ENCODE assay signal across 11 cellular contexts in the genomic region with DNA sequence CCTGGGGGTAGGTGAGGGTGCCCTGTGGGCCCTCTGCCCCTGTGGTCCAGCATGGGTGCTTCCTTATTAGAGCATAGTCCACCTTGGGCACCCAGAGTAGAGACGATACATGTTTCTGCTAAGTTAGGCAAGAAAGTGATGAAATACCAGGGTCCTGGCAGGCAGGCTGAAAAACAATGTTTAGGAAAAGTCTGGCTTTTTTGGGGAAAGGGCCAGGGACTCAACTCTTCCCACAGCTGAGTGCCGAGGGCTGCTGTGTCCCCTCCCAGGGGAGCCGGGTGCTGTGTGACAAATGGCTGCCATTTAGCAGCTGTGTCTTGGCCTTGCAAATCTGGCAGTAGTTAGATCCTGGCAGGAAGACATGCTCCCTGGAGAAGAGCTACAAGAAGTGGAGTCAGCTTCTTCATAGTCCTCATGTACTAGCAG.
DNase-seq lines count a peak whose midpoint lies in the region; TF ChIP-seq lines count a peak whose summit lies in the region.
"Had no signal": no experiment of that assay in that cellular context is flagged by ENCODE, and none has a peak within 500 bp of the region (broad histone marks: within the 10 kb centered on the region; RNA-seq: fewer than 3 reads in every experiment).

No MANE protein-coding gene starts in this region.

- no peaks in the 10 kb centered on the region for H3K36me3 ChIP-seq in vagina

- H3K4me3 ChIP-seq in vagina, result no peak overlapping the region
- H3K4me3 ChIP-seq: A549 had no signal

- H3K27me3 Mint-ChIP-seq in activated naive CD4-positive, alpha-beta T cell treated with anti-CD3 and anti-CD28 coated beads for 36 hours (ENCODE audit: low read depth), result no peaks in the 10 kb centered on the region
- H3K27me3 Mint-ChIP-seq in Calu3 (ENCODE audit: unreplicated experiment), result no peaks in the 10 kb centered on the region
- no peaks in the 10 kb centered on the region for H3K27me3 Mint-ChIP-seq in activated CD4-positive, alpha-beta T cell treated with anti-CD3 and anti-CD28 coated beads, Interleukin-2, amount 10 ng/mL, durations not matched to agents 24 days and 14 days
- H3K27me3 Mint-ChIP-seq: activated CD4-positive, alpha-beta T cell treated with anti-CD3 and anti-CD28 coated beads for 36 hours; activated naive CD8-positive, alpha-beta T cell treated with anti-CD3 and anti-CD28 coated beads, Interleukin-2, amount 50 U/mL, for 24 hours had no signal

- DNase-seq in activated CD8-positive, alpha-beta memory T cell treated with anti-CD3 and anti-CD28 coated beads, Interleukin-2, amount 50 U/mL, for 48 hours, result peak; percentile 29
- no peak for DNase-seq in activated CD8-positive, alpha-beta memory T cell treated with anti-CD3 and anti-CD28 coated beads, Interleukin-2, amount 50 U/mL, for 4 hours
- peak; percentile 62 for DNase-seq in fibroblast of peridontal ligament (ENCODE audit: extremely low read depth)
- peak; percentile 66 for DNase-seq in myocyte (ENCODE audit: low read depth)
- DNase-seq in vagina (ENCODE audit: extremely low spot score in 2 of 2), result no peak
- DNase-seq in activated naive CD4-positive, alpha-beta T cell treated with anti-CD3 and anti-CD28 coated beads for 36 hours, result no peak
- DNase-seq in Calu3, result no peak
- DNase-seq in activated CD4-positive, alpha-beta T cell treated with anti-CD3 and anti-CD28 coated beads, Interleukin-2, amount 10 ng/mL, durations not matched to agents 24 days and 14 days, result no peak
- DNase-seq: activated CD4-positive, alpha-beta T cell treated with anti-CD3 and anti-CD28 coated beads for 36 hours; activated naive CD8-positive, alpha-beta T cell treated with anti-CD3 and anti-CD28 coated beads, Interleukin-2, amount 50 U/mL, for 24 hours had no signal

- no peak for TF ChIP-seq POLR2A in vagina (IDR thresholded peaks at IDR 0.05)

- no peak for TF ChIP-seq CTCF in vagina (IDR thresholded peaks at IDR 0.05)
- TF ChIP-seq CTCF in Calu3 (IDR thresholded peaks at IDR 0.05; ENCODE audit: unreplicated experiment), result no peak

- H3K27ac ChIP-seq in vagina, result peak overlapping the region; percentile 33

- H3K9me3 Mint-ChIP-seq in activated naive CD4-positive, alpha-beta T cell treated with anti-CD3 and anti-CD28 coated beads for 36 hours, result no peaks in the 10 kb centered on the region
- H3K9me3 Mint-ChIP-seq in Calu3 (ENCODE audit: low read depth, unreplicated experiment), result no peaks in the 10 kb centered on the region
- H3K9me3 Mint-ChIP-seq in activated CD4-positive, alpha-beta T cell treated with anti-CD3 and anti-CD28 coated beads, Interleukin-2, amount 10 ng/mL, durations not matched to agents 24 days and 14 days, result no peaks in the 10 kb centered on the region
- H3K9me3 Mint-ChIP-seq: activated naive CD8-positive, alpha-beta T cell treated with anti-CD3 and anti-CD28 coated beads, Interleukin-2, amount 50 U/mL, for 24 hours had no signal

- CTCF ChIA-PET in activated naive CD4-positive, alpha-beta T cell treated with anti-CD3 and anti-CD28 coated beads for 36 hours (lab: Charles Lee), result interaction anchor here (0.6 to 1.2 kb wide), 2 partner anchors 13 to 14 kb away, joined by 3 read pairs; no protein-coding TSS in a partner anchor
- CTCF ChIA-PET in Calu3 (lab: Charles Lee), result interaction anchor here (1.0 kb wide), 1 partner anchor 13 kb away, joined by 3 read pairs; no protein-coding TSS in a partner anchor

- BruUV-seq in Calu3 (replicated peaks; lab: Mats Ljungman, UMichigan), result no TSS peak

- no peaks in the 10 kb centered on the region for H3K9me3 ChIP-seq in vagina
- H3K9me3 ChIP-seq: A549 had no signal

- intact Hi-C loops in vagina (cut with DNase I), result no loop called here
- intact Hi-C loops in activated naive CD4-positive, alpha-beta T cell treated with anti-CD3 and anti-CD28 coated beads for 36 hours (cut with micrococcal nuclease), result no loop called here
- intact Hi-C loops in Calu3 (cut with micrococcal nuclease; ENCODE audit: unreplicated experiment), result no loop called here
- intact Hi-C loops in activated CD4-positive, alpha-beta T cell treated with anti-CD3 and anti-CD28 coated beads, Interleukin-2, amount 10 ng/mL, durations not matched to agents 24 days and 14 days (cut with micrococcal nuclease), result no loop called here

- no peaks in the 10 kb centered on the region for H3K36me3 Mint-ChIP-seq in activated naive CD4-positive, alpha-beta T cell treated with anti-CD3 and anti-CD28 coated beads for 36 hours (ENCODE audit: low read depth)
- peaks cover 16% of the 10 kb centered on the region for H3K36me3 Mint-ChIP-seq in Calu3 (ENCODE audit: insufficient read depth, unreplicated experiment)
- no peaks in the 10 kb centered on the region for H3K36me3 Mint-ChIP-seq in activated CD4-positive, alpha-beta T cell treated with anti-CD3 and anti-CD28 coated beads, Interleukin-2, amount 10 ng/mL, durations not matched to agents 24 days and 14 days (ENCODE audit: low read depth)

- peaks cover 43% of the 10 kb centered on the region for H3K4me1 Mint-ChIP-seq in activated naive CD4-positive, alpha-beta T cell treated with anti-CD3 and anti-CD28 coated beads for 36 hours (ENCODE audit: low read depth)
- peaks cover 29% of the 10 kb centered on the region for H3K4me1 Mint-ChIP-seq in Calu3 (ENCODE audit: low read depth, unreplicated experiment)
- H3K4me1 Mint-ChIP-seq in activated CD4-positive, alpha-beta T cell treated with anti-CD3 and anti-CD28 coated beads, Interleukin-2, amount 10 ng/mL, durations not matched to agents 24 days and 14 days, result peaks cover 6% of the 10 kb centered on the region

- no peaks in the 10 kb centered on the region for H3K27me3 ChIP-seq in vagina

- no peak overlapping the region for H3K4me3 Mint-ChIP-seq in activated naive CD4-positive, alpha-beta T cell treated with anti-CD3 and anti-CD28 coated beads for 36 hours
- no peak overlapping the region for H3K4me3 Mint-ChIP-seq in Calu3 (ENCODE audit: low read depth, unreplicated experiment)
- H3K4me3 Mint-ChIP-seq in activated CD4-positive, alpha-beta T cell treated with anti-CD3 and anti-CD28 coated beads, Interleukin-2, amount 10 ng/mL, durations not matched to agents 24 days and 14 days, result no peak overlapping the region
- H3K4me3 Mint-ChIP-seq: activated CD4-positive, alpha-beta T cell treated with anti-CD3 and anti-CD28 coated beads for 36 hours; activated naive CD8-positive, alpha-beta T cell treated with anti-CD3 and anti-CD28 coated beads, Interleukin-2, amount 50 U/mL, for 24 hours had no signal

- H3K27ac Mint-ChIP-seq in activated naive CD4-positive, alpha-beta T cell treated with anti-CD3 and anti-CD28 coated beads for 36 hours, result no peak overlapping the region
- no peak overlapping the region for H3K27ac Mint-ChIP-seq in Calu3 (ENCODE audit: unreplicated experiment)
- H3K27ac Mint-ChIP-seq in activated CD4-positive, alpha-beta T cell treated with anti-CD3 and anti-CD28 coated beads, Interleukin-2, amount 10 ng/mL, durations not matched to agents 24 days and 14 days, result no peak overlapping the region
- H3K27ac Mint-ChIP-seq: activated naive CD8-positive, alpha-beta T cell treated with anti-CD3 and anti-CD28 coated beads, Interleukin-2, amount 50 U/mL, for 24 hours had no signal

- H3K4me1 ChIP-seq in vagina, result peaks cover 82% of the 10 kb centered on the region

Comparison
In these comparisons a context has a peak if more than half of its experiments do, and no peak if none do; other contexts are left out.
1. DNase-seq: peak in activated CD8-positive, alpha-beta memory T cell treated with anti-CD3 and anti-CD28 coated beads, Interleukin-2, amount 50 U/mL, for 48 hours (single experiment), fibroblast of peridontal ligament (single experiment) and myocyte (single experiment); none in activated CD8-positive, alpha-beta memory T cell treated with anti-CD3 and anti-CD28 coated beads, Interleukin-2, amount 50 U/mL, for 4 hours (single experiment), vagina (0 of 2), activated naive CD4-positive, alpha-beta T cell treated with anti-CD3 and anti-CD28 coated beads for 36 hours (single experiment), Calu3 (single experiment) and activated CD4-positive, alpha-beta T cell treated with anti-CD3 and anti-CD28 coated beads, Interleukin-2, amount 10 ng/mL, durations not matched to agents 24 days and 14 days (single experiment).